Comparison of ENCODE assay signal across 1 cellular context in genomic region chr5:172818081-172818480, GRCh38.
TF ChIP-seq lines count a peak whose summit lies in the region.

No MANE protein-coding gene starts in this region.

TF ChIP-seq in HepG2, 621 proteins besides CTCF, POLR2A, EP300 and RAD21 (continues in another document):
- TF ChIP-seq HNF4G (IDR thresholded peaks at IDR 0.05; ENCODE audit: borderline replicate concordance, low read depth, low read length) (peak; percentile 58; the same call in 1 of the 2 replicates), HNF4G (CRISPR knock-in tag; IDR thresholded peaks at IDR 0.05; ENCODE audit: borderline replicate concordance, low read depth) (no peak), SOX13 (IDR thresholded peaks at IDR 0.05) (no peak), SOX13 (CRISPR knock-in tag; conservative IDR thresholded peaks at IDR 0.05 in 1 of 2, IDR thresholded peaks at IDR 0.05 in 1 of 2) (peak in 1 of 2 experiments; percentile 22; a peak in 1 of 4 replicates), GABPA (IDR thresholded peaks at IDR 0.05; ENCODE audit: low read depth, low read length) (no peak), GABPA (CRISPR knock-in tag; IDR thresholded peaks at IDR 0.05; ENCODE audit: low read depth) (peak; percentile 47; the same call in 1 of the 2 replicates), KDM6A (CRISPR knock-in tag; IDR thresholded peaks at IDR 0.05; ENCODE audit: low read depth) (0 out of 2 replicates have a peak, but pooled peaks have one; percentile 21), ZHX2 (IDR thresholded peaks at IDR 0.05; ENCODE audit: low read depth) (no peak), ZHX2 (CRISPR knock-in tag; IDR thresholded peaks at IDR 0.05; ENCODE audit: borderline replicate concordance) (no peak), STAT5B (CRISPR knock-in tag; IDR thresholded peaks at IDR 0.05) (no peak), ERF (CRISPR knock-in tag; IDR thresholded peaks at IDR 0.05) (0 out of 2 replicates have a peak, but pooled peaks have one; percentile 30), TP53 (CRISPR knock-in tag; conservative IDR thresholded peaks at IDR 0.05) (no peak), HDAC1 (CRISPR knock-in tag; IDR thresholded peaks at IDR 0.05) (0 out of 2 replicates have a peak, but pooled peaks have one; percentile 21), PAWR (CRISPR knock-in tag; IDR thresholded peaks at IDR 0.05; ENCODE audit: borderline replicate concordance) (no peak), FOXA3 (CRISPR knock-in tag; IDR thresholded peaks at IDR 0.05) (no peak), KLF16 (CRISPR knock-in tag; IDR thresholded peaks at IDR 0.05) (no peak), SALL1 (CRISPR knock-in tag; IDR thresholded peaks at IDR 0.05) (peak; percentile 44), ELF1 (CRISPR knock-in tag; IDR thresholded peaks at IDR 0.05) (peak; percentile 34; the same call in 1 of the 2 replicates), DRAP1 (CRISPR knock-in tag; IDR thresholded peaks at IDR 0.05) (no peak), CC2D1A (CRISPR knock-in tag; IDR thresholded peaks at IDR 0.05) (no peak), ZNF263 (CRISPR knock-in tag; IDR thresholded peaks at IDR 0.05) (peak; percentile 69), RFXANK (CRISPR knock-in tag; IDR thresholded peaks at IDR 0.05) (no peak), FOXA1 (IDR thresholded peaks at IDR 0.05) (no peak), FOXA1 (CRISPR knock-in tag; IDR thresholded peaks at IDR 0.05) (no peak), ELF3 (CRISPR knock-in tag; IDR thresholded peaks at IDR 0.05) (peak; percentile 62; the same call in 1 of the 2 replicates), EHMT2 (IDR thresholded peaks at IDR 0.05; ENCODE audit: borderline replicate concordance, low read depth, low read length) (0 out of 2 replicates have a peak, but pooled peaks have one; percentile 3), NFIC (IDR thresholded peaks at IDR 0.05; ENCODE audit: low read length) (0 out of 2 replicates have a peak, but pooled peaks have one; percentile 16), GATA4 (IDR thresholded peaks at IDR 0.05; ENCODE audit: borderline replicate concordance, low read depth) (no peak), SOX5 (CRISPR knock-in tag; IDR thresholded peaks at IDR 0.05; ENCODE audit: borderline replicate concordance) (peak; percentile 27; the same call in 1 of the 2 replicates), HNF1A (IDR thresholded peaks at IDR 0.05; ENCODE audit: low read depth) (no peak), HNF1A (CRISPR knock-in tag; IDR thresholded peaks at IDR 0.05; ENCODE audit: borderline replicate concordance) (no peak), JDP2 (CRISPR knock-in tag; IDR thresholded peaks at IDR 0.05; ENCODE audit: borderline replicate concordance) (no peak), ZNF644 (CRISPR knock-in tag; IDR thresholded peaks at IDR 0.05; ENCODE audit: low read depth) (no peak)
- TF ChIP-seq, protein P1, sequence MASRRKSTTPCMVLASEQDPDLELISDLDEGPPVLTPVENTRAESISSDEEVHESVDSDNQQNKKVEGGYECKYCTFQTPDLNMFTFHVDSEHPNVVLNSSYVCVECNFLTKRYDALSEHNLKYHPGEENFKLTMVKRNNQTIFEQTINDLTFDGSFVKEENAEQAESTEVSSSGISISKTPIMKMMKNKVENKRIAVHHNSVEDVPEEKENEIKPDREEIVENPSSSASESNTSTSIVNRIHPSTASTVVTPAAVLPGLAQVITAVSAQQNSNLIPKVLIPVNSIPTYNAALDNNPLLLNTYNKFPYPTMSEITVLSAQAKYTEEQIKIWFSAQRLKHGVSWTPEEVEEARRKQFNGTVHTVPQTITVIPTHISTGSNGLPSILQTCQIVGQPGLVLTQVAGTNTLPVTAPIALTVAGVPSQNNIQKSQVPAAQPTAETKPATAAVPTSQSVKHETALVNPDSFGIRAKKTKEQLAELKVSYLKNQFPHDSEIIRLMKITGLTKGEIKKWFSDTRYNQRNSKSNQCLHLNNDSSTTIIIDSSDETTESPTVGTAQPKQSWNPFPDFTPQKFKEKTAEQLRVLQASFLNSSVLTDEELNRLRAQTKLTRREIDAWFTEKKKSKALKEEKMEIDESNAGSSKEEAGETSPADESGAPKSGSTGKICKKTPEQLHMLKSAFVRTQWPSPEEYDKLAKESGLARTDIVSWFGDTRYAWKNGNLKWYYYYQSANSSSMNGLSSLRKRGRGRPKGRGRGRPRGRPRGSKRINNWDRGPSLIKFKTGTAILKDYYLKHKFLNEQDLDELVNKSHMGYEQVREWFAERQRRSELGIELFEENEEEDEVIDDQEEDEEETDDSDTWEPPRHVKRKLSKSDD (CRISPR knock-in tag; IDR thresholded peaks at IDR 0.05; ENCODE audit: low read depth): no peak
- TF ChIP-seq, protein P2, sequence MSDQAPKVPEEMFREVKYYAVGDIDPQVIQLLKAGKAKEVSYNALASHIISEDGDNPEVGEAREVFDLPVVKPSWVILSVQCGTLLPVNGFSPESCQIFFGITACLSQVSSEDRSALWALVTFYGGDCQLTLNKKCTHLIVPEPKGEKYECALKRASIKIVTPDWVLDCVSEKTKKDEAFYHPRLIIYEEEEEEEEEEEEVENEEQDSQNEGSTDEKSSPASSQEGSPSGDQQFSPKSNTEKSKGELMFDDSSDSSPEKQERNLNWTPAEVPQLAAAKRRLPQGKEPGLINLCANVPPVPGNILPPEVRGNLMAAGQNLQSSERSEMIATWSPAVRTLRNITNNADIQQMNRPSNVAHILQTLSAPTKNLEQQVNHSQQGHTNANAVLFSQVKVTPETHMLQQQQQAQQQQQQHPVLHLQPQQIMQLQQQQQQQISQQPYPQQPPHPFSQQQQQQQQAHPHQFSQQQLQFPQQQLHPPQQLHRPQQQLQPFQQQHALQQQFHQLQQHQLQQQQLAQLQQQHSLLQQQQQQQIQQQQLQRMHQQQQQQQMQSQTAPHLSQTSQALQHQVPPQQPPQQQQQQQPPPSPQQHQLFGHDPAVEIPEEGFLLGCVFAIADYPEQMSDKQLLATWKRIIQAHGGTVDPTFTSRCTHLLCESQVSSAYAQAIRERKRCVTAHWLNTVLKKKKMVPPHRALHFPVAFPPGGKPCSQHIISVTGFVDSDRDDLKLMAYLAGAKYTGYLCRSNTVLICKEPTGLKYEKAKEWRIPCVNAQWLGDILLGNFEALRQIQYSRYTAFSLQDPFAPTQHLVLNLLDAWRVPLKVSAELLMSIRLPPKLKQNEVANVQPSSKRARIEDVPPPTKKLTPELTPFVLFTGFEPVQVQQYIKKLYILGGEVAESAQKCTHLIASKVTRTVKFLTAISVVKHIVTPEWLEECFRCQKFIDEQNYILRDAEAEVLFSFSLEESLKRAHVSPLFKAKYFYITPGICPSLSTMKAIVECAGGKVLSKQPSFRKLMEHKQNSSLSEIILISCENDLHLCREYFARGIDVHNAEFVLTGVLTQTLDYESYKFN (CRISPR knock-in tag; conservative IDR thresholded peaks at IDR 0.05): peak; percentile 65
- TF ChIP-seq, protein P3, sequence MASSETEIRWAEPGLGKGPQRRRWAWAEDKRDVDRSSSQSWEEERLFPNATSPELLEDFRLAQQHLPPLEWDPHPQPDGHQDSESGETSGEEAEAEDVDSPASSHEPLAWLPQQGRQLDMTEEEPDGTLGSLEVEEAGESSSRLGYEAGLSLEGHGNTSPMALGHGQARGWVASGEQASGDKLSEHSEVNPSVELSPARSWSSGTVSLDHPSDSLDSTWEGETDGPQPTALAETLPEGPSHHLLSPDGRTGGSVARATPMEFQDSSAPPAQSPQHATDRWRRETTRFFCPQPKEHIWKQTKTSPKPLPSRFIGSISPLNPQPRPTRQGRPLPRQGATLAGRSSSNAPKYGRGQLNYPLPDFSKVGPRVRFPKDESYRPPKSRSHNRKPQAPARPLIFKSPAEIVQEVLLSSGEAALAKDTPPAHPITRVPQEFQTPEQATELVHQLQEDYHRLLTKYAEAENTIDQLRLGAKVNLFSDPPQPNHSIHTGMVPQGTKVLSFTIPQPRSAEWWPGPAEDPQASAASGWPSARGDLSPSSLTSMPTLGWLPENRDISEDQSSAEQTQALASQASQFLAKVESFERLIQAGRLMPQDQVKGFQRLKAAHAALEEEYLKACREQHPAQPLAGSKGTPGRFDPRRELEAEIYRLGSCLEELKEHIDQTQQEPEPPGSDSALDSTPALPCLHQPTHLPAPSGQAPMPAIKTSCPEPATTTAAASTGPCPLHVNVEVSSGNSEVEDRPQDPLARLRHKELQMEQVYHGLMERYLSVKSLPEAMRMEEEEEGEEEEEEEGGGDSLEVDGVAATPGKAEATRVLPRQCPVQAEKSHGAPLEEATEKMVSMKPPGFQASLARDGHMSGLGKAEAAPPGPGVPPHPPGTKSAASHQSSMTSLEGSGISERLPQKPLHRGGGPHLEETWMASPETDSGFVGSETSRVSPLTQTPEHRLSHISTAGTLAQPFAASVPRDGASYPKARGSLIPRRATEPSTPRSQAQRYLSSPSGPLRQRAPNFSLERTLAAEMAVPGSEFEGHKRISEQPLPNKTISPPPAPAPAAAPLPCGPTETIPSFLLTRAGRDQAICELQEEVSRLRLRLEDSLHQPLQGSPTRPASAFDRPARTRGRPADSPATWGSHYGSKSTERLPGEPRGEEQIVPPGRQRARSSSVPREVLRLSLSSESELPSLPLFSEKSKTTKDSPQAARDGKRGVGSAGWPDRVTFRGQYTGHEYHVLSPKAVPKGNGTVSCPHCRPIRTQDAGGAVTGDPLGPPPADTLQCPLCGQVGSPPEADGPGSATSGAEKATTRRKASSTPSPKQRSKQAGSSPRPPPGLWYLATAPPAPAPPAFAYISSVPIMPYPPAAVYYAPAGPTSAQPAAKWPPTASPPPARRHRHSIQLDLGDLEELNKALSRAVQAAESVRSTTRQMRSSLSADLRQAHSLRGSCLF (CRISPR knock-in tag; IDR thresholded peaks at IDR 0.05; ENCODE audit: borderline replicate concordance): no peak
